ENCODE assay signal across 21 cellular contexts in the genomic region with DNA sequence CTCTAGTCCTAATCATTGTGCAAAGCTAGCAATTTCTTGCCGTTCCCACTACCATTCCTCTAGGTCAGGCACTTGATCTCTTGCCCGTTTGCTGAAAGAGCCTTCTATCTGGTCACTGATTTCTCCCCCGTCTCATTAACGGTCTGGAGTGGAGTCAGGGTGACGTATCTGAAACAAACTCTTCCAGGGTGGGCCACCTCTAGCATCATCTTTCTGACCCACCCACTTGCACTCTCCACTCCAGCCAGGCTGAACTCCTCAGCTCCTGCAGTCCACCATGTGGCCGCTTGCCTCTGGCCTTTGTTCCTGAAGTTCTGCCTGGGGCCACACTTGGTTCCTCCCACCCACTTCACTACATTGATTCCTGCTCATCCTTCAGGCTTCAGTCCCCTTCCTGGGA. TPM values are rescaled to one million over a fixed set of nuclear protein-coding genes. Genes with fewer than 3 reads are reported as not detected.
DNase-seq lines count a peak whose midpoint lies in the region; ATAC-seq and TF ChIP-seq lines count a peak whose summit lies in the region.
"Had no signal": no experiment of that assay in that cellular context is flagged by ENCODE, and none has a peak within 500 bp of the region (broad histone marks: within the 10 kb centered on the region; RNA-seq: fewer than 3 reads in every experiment).

No MANE protein-coding gene starts in this region.

- POLR2A ChIA-PET in CD8-positive, alpha-beta T cell (lab: Charles Lee), result interaction anchor here (1.7 to 2.8 kb wide), 2 partner anchors 12 to 19 kb away, joined by 7 to 10 read pairs; no protein-coding TSS in a partner anchor
- POLR2A ChIA-PET in activated B cell treated with CpG ODN at 0.5 μM for 24 hours (lab: Charles Lee), result interaction anchor here (0.7 to 3.1 kb wide), 4 partner anchors 9 to 146 kb away, joined by 3 to 30 read pairs (median 4); a partner anchor contains a TSS

- WGBS in adrenal gland, 4 donors, result 81 to 91% (median 86%) methylated on average over 6 of the region's 6 CpGs

- peaks cover 83% of the 10 kb centered on the region for H3K4me1 Mint-ChIP-seq in CD8-positive, alpha-beta T cell (ENCODE audit: low read depth)
- H3K4me1 Mint-ChIP-seq in activated B cell treated with CpG ODN at 0.5 μM for 24 hours (peaks cover 93% of the 10 kb centered on the region), naive B cell (peaks cover 58 to 92% (median 78%) of the 10 kb centered on the region in 3 donors)

- H3K4me3 Mint-ChIP-seq in CD8-positive, alpha-beta T cell, result no peak overlapping the region
- H3K4me3 Mint-ChIP-seq in activated B cell treated with CpG ODN at 0.5 μM for 24 hours (no peak overlapping the region), naive B cell (peak overlapping the region in 3 of 8 donors; percentile 3 to 63 (median 11))

- H3K27me3 ChIP-seq in BLaER1, result no peaks in the 10 kb centered on the region
- no peaks in the 10 kb centered on the region for H3K27me3 ChIP-seq in CD8-positive, alpha-beta T cell (ENCODE audit: insufficient read depth, low read length)
- no peaks in the 10 kb centered on the region for H3K27me3 ChIP-seq in adrenal gland
- H3K27me3 ChIP-seq: esophagus muscularis mucosa, left lung, MG63, ovary, tibial artery had no signal

- DNase-seq in CD8-positive, alpha-beta T cell, result no peak
- DNase-seq in activated B cell treated with CpG ODN at 0.5 μM for 24 hours (no peak), naive B cell (no peak), coronary artery (ENCODE audit: low spot score) (no peak), adrenal gland (no peak)
- DNase-seq: activated CD8-positive, alpha-beta memory T cell treated with anti-CD3 and anti-CD28 coated beads, Interleukin-2, amount 50 U/mL, for 48 hours; AML-193; DMS79; left lung; MG63; NCI-H187 treated with DMSO at 0.1 percent for 48 hours; stimulated activated CD4-positive, alpha-beta T cell treated with anti-CD3 and anti-CD28 coated beads, Interleukin-4, amount 100 ng/mL, for 4 hours; stimulated activated CD8-positive, alpha-beta memory T cell treated with anti-CD3 and anti-CD28 coated beads, Interleukin-4, amount 100 ng/mL, for 48 hours; tibial artery had no signal

- TF ChIP-seq CTCF in CD8-positive, alpha-beta T cell (IDR thresholded peaks at IDR 0.05), result no peak
- TF ChIP-seq CTCF in activated B cell treated with CpG ODN at 0.5 μM for 24 hours (IDR thresholded peaks at IDR 0.05) (no peak), coronary artery (IDR thresholded peaks at IDR 0.05) (no peak), adrenal gland (IDR thresholded peaks at IDR 0.05) (no peak)

- H4K20me1 ChIP-seq in BLaER1, result peaks cover 100% of the 10 kb centered on the region

- no peak overlapping the region for H3K27ac ChIP-seq in BLaER1
- H3K27ac ChIP-seq in CD8-positive, alpha-beta T cell (ENCODE audit: low read depth, low read length), result no peak overlapping the region
- H3K27ac ChIP-seq in coronary artery, result no peak overlapping the region
- H3K27ac ChIP-seq in adrenal gland, result no peak overlapping the region
- H3K27ac ChIP-seq: left lung, ovary, skin epidermis, tibial artery had no signal

- no peak overlapping the region for H3K9ac ChIP-seq in BLaER1

- no peaks in the 10 kb centered on the region for H3K27me3 Mint-ChIP-seq in CD8-positive, alpha-beta T cell (ENCODE audit: low read depth)
- H3K27me3 Mint-ChIP-seq in activated B cell treated with CpG ODN at 0.5 μM for 24 hours (no peaks in the 10 kb centered on the region), naive B cell (no peaks in the 10 kb centered on the region)

- H3K4me3 ChIP-seq in BLaER1 (no peak overlapping the region), coronary artery (no peak overlapping the region), adrenal gland (no peak overlapping the region)
- H3K4me3 ChIP-seq in CD8-positive, alpha-beta T cell (ENCODE audit: low read depth, low read length), result no peak overlapping the region
- H3K4me3 ChIP-seq: esophagus muscularis mucosa, left lung, MG63, ovary, skin epidermis, tibial artery had no signal

- no peaks in the 10 kb centered on the region for H3K9me3 Mint-ChIP-seq in CD8-positive, alpha-beta T cell
- no peaks in the 10 kb centered on the region for H3K9me3 Mint-ChIP-seq in activated B cell treated with CpG ODN at 0.5 μM for 24 hours
- H3K9me3 Mint-ChIP-seq in naive B cell, result no peaks in the 10 kb centered on the region

- peak overlapping the region; percentile 57 for H3K4me2 ChIP-seq in BLaER1

- CTCF ChIA-PET in CD8-positive, alpha-beta T cell (lab: Charles Lee), result interaction anchor here (0.8 to 5.0 kb wide), 4 partner anchors 8 to 108 kb away, joined by 3 to 34 read pairs (median 4); a partner anchor contains a TSS
- CTCF ChIA-PET in activated B cell treated with CpG ODN at 0.5 μM for 24 hours (lab: Charles Lee), result interaction anchor here (3.8 kb wide), 1 partner anchor 12 kb away, joined by 16 read pairs; a partner anchor contains a TSS

- H3K36me3 ChIP-seq in BLaER1 (peaks cover 62% of the 10 kb centered on the region), adrenal gland (replicated peaks in 1 of 2) (no peaks in the 10 kb centered on the region)
- peaks cover 4% of the 10 kb centered on the region for H3K36me3 ChIP-seq in CD8-positive, alpha-beta T cell (ENCODE audit: insufficient read depth, low read length)
- H3K36me3 ChIP-seq: esophagus muscularis mucosa, left lung, MG63, ovary, tibial artery had no signal

- peak overlapping the region; percentile 24 for H3K27ac Mint-ChIP-seq in CD8-positive, alpha-beta T cell
- H3K27ac Mint-ChIP-seq in activated B cell treated with CpG ODN at 0.5 μM for 24 hours, result peak overlapping the region; percentile 54
- peak overlapping the region in 4 of 6 donors; percentile 60 to 93 (median 80) for H3K27ac Mint-ChIP-seq in naive B cell

- H3K9me3 ChIP-seq in BLaER1 (no peaks in the 10 kb centered on the region), adrenal gland (replicated peaks in 1 of 3) (no peaks in the 10 kb centered on the region)
- no peaks in the 10 kb centered on the region for H3K9me3 ChIP-seq in CD8-positive, alpha-beta T cell (ENCODE audit: low read length)
- H3K9me3 ChIP-seq: esophagus muscularis mucosa, left lung, MG63, ovary, tibial artery had no signal

- TF ChIP-seq POLR2A in adrenal gland (IDR thresholded peaks at IDR 0.05), result no peak

- H3K36me3 Mint-ChIP-seq in CD8-positive, alpha-beta T cell, result peaks cover 24% of the 10 kb centered on the region
- H3K36me3 Mint-ChIP-seq in activated B cell treated with CpG ODN at 0.5 μM for 24 hours (ENCODE audit: low read depth) (peaks cover 62% of the 10 kb centered on the region), naive B cell (peaks cover 11 to 22% of the 10 kb centered on the region in 2 donors)

- ATAC-seq in CD8-positive, alpha-beta T cell, result no peak
- ATAC-seq in activated B cell treated with CpG ODN at 0.5 μM for 24 hours (ENCODE audit: low read depth) (no peak), naive B cell (ENCODE audit: low read depth in 2 of 2) (no peak), GM19035 (IDR thresholded peaks at IDR 0.05; ENCODE audit: unreplicated experiment) (no peak), HG03196 (IDR thresholded peaks at IDR 0.05; ENCODE audit: unreplicated experiment) (no peak)
- ATAC-seq: left lung, Right ventricle myocardium inferior had no signal

- H3K4me1 ChIP-seq in BLaER1, result peaks cover 91% of the 10 kb centered on the region
- peaks cover 87% of the 10 kb centered on the region for H3K4me1 ChIP-seq in CD8-positive, alpha-beta T cell (ENCODE audit: insufficient read depth, low read length)
- peaks cover 0 to 16% of the 10 kb centered on the region in 2 donors for H3K4me1 ChIP-seq in adrenal gland (replicated peaks in 1 of 2)

- intact Hi-C loops in CD8-positive, alpha-beta T cell (cut with DNase I, micrococcal nuclease), result no loop called here
- intact Hi-C loops in activated B cell treated with CpG ODN at 0.5 μM for 24 hours (cut with micrococcal nuclease) (no loop called here), adrenal gland (cut with DNase I) (loop anchor here in 1 of 2 donors (10.0 kb wide), 1 partner anchor 61 kb away; no protein-coding TSS in a partner anchor)

RNA-seq across cellular contexts. Expression of a gene that starts 13.3 kb away (rescaled TPM):
- total RNA-seq in CD8-positive, alpha-beta T cell, result 10 to 100 TPM; 39.5 to 40.5 TPM
- total RNA-seq in activated B cell treated with CpG ODN at 0.5 μM for 24 hours (125 and 145 TPM in 2 replicates), adrenal gland (1 to 10 TPM in 7 of 8 donors, under 1 TPM in 1; 0.85 to 7.7 (median 4.0) TPM)
- polyA plus RNA-seq in naive B cell (ENCODE audit: low read depth in 6 of 6) (10 to 100 TPM; 11.8 to 43.0 (median 30.1) TPM), adrenal gland (1 to 10 TPM; 1.2 to 2.9 (median 1.5) TPM)

Comparison
In these comparisons a context has a peak if more than half of its experiments do, and no peak if none do; other contexts are left out.
1. H3K27ac Mint-ChIP-seq: peak in every context shown above with its lines; median percentile 80 in naive B cell; 54 in activated B cell treated with CpG ODN at 0.5 μM for 24 hours; 24 in CD8-positive, alpha-beta T cell.
2. RNA of a gene that starts 13.3 kb away (total RNA-seq): 125 to 145 TPM in activated B cell treated with CpG ODN at 0.5 μM for 24 hours and 39.5 to 40.5 TPM in CD8-positive, alpha-beta T cell; 0.85 to 7.7 TPM in adrenal gland; every median in the first group is over 4 times any median in the second.